In the genomic region with DNA sequence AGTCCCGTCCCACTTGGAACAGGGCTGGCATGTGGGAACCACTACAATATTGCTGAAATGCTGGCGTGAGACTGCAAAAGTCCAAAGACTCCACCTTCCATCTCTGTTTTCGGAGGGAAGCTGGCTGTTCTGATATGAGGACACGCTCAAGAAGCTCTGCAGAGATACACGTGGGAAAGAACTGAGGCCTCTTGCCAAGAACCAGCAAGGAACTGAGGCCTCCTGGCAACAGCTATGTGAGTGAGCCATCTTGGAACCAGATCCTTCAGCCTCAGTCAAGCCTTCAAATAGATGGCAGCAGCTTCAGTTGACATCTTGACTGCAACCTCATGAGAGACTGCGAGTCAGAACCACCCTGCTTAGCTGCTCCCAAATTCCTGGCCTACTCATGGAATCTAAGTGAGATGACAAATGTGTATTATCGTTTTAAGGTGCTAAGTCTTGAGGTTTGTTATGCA, we compare ENCODE assay signal across 1 cellular context.
TF ChIP-seq lines count a peak whose summit lies in the region.

No MANE protein-coding gene starts in this region.

TF ChIP-seq in K562, 482 proteins besides CTCF, POLR2A, EP300 and RAD21 (continued from another document and continues in another):
- TF ChIP-seq ATF3 (IDR thresholded peaks at IDR 0.05) (no peak), ATF3 (CRISPR knock-in tag; conservative IDR thresholded peaks at IDR 0.05) (no peak), CEBPB (tag; IDR thresholded peaks at IDR 0.05) (peak; percentile 56; the same call in 1 of the 2 replicates), ATF2 (CRISPR knock-in tag; IDR thresholded peaks at IDR 0.05) (no peak), RFX1 (IDR thresholded peaks at IDR 0.05) (peak; percentile 24; the same call in 1 of the 2 replicates), TCF3 (CRISPR knock-in tag; IDR thresholded peaks at IDR 0.05) (peak; percentile 89), ZNF232 (CRISPR knock-in tag; IDR thresholded peaks at IDR 0.05) (no peak), CBX3 (IDR thresholded peaks at IDR 0.05; ENCODE audit: borderline replicate concordance in 1 of 2, low read length in 2 of 2) (0 out of 3 replicates have a peak, but pooled peaks of 1 of the 2 experiments have one; percentile 25), PTTG1 (tag; IDR thresholded peaks at IDR 0.05; ENCODE audit: low read depth) (0 out of 2 replicates have a peak, but pooled peaks have one; percentile 11), MXI1 (IDR thresholded peaks at IDR 0.05; ENCODE audit: low read depth, low read length) (0 out of 2 replicates have a peak, but pooled peaks have one; percentile 38), SP1 (CRISPR knock-in tag; IDR thresholded peaks at IDR 0.05) (no peak), NR2C2 (CRISPR knock-in tag; IDR thresholded peaks at IDR 0.05) (no peak), NR2C2 (tag; IDR thresholded peaks at IDR 0.05) (peak; percentile 48; the same call in 1 of the 2 replicates), MEF2A (IDR thresholded peaks at IDR 0.05; ENCODE audit: control insufficient read depth, low read depth, low read length) (no peak), MLX (CRISPR knock-in tag; conservative IDR thresholded peaks at IDR 0.05) (no peak), NFRKB (IDR thresholded peaks at IDR 0.05; ENCODE audit: low read depth) (peak; percentile 73; the same call in 1 of the 2 replicates), MAFK (IDR thresholded peaks at IDR 0.05; ENCODE audit: low read length) (peak; percentile 16; the same call in 1 of the 2 replicates), NFIX (CRISPR knock-in tag; IDR thresholded peaks at IDR 0.05; ENCODE audit: low read depth) (no peak), E4F1 (CRISPR knock-in tag; IDR thresholded peaks at IDR 0.05; ENCODE audit: borderline replicate concordance) (no peak), RBM15 (IDR thresholded peaks at IDR 0.05; ENCODE audit: insufficient read depth, low read length) (no peak), NCOA2 (IDR thresholded peaks at IDR 0.05; ENCODE audit: partially characterized antibody in 2 of 2) (no peak), XRCC3 (IDR thresholded peaks at IDR 0.05) (no peak), SMAD1 (IDR thresholded peaks at IDR 0.05; ENCODE audit: low read depth, low read length, partially characterized antibody) (no peak), ARID3A (IDR thresholded peaks at IDR 0.05; ENCODE audit: borderline replicate concordance, low read depth, low read length) (no peak), HMG20A (CRISPR knock-in tag; conservative IDR thresholded peaks at IDR 0.05) (no peak), ZNF445 (CRISPR knock-in tag; IDR thresholded peaks at IDR 0.05; ENCODE audit: low read depth) (no peak)
- TF ChIP-seq, protein P1, sequence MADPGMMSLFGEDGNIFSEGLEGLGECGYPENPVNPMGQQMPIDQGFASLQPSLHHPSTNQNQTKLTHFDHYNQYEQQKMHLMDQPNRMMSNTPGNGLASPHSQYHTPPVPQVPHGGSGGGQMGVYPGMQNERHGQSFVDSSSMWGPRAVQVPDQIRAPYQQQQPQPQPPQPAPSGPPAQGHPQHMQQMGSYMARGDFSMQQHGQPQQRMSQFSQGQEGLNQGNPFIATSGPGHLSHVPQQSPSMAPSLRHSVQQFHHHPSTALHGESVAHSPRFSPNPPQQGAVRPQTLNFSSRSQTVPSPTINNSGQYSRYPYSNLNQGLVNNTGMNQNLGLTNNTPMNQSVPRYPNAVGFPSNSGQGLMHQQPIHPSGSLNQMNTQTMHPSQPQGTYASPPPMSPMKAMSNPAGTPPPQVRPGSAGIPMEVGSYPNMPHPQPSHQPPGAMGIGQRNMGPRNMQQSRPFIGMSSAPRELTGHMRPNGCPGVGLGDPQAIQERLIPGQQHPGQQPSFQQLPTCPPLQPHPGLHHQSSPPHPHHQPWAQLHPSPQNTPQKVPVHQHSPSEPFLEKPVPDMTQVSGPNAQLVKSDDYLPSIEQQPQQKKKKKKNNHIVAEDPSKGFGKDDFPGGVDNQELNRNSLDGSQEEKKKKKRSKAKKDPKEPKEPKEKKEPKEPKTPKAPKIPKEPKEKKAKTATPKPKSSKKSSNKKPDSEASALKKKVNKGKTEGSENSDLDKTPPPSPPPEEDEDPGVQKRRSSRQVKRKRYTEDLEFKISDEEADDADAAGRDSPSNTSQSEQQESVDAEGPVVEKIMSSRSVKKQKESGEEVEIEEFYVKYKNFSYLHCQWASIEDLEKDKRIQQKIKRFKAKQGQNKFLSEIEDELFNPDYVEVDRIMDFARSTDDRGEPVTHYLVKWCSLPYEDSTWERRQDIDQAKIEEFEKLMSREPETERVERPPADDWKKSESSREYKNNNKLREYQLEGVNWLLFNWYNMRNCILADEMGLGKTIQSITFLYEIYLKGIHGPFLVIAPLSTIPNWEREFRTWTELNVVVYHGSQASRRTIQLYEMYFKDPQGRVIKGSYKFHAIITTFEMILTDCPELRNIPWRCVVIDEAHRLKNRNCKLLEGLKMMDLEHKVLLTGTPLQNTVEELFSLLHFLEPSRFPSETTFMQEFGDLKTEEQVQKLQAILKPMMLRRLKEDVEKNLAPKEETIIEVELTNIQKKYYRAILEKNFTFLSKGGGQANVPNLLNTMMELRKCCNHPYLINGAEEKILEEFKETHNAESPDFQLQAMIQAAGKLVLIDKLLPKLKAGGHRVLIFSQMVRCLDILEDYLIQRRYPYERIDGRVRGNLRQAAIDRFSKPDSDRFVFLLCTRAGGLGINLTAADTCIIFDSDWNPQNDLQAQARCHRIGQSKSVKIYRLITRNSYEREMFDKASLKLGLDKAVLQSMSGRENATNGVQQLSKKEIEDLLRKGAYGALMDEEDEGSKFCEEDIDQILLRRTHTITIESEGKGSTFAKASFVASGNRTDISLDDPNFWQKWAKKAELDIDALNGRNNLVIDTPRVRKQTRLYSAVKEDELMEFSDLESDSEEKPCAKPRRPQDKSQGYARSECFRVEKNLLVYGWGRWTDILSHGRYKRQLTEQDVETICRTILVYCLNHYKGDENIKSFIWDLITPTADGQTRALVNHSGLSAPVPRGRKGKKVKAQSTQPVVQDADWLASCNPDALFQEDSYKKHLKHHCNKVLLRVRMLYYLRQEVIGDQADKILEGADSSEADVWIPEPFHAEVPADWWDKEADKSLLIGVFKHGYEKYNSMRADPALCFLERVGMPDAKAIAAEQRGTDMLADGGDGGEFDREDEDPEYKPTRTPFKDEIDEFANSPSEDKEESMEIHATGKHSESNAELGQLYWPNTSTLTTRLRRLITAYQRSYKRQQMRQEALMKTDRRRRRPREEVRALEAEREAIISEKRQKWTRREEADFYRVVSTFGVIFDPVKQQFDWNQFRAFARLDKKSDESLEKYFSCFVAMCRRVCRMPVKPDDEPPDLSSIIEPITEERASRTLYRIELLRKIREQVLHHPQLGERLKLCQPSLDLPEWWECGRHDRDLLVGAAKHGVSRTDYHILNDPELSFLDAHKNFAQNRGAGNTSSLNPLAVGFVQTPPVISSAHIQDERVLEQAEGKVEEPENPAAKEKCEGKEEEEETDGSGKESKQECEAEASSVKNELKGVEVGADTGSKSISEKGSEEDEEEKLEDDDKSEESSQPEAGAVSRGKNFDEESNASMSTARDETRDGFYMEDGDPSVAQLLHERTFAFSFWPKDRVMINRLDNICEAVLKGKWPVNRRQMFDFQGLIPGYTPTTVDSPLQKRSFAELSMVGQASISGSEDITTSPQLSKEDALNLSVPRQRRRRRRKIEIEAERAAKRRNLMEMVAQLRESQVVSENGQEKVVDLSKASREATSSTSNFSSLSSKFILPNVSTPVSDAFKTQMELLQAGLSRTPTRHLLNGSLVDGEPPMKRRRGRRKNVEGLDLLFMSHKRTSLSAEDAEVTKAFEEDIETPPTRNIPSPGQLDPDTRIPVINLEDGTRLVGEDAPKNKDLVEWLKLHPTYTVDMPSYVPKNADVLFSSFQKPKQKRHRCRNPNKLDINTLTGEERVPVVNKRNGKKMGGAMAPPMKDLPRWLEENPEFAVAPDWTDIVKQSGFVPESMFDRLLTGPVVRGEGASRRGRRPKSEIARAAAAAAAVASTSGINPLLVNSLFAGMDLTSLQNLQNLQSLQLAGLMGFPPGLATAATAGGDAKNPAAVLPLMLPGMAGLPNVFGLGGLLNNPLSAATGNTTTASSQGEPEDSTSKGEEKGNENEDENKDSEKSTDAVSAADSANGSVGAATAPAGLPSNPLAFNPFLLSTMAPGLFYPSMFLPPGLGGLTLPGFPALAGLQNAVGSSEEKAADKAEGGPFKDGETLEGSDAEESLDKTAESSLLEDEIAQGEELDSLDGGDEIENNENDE (IDR thresholded peaks at IDR 0.05; ENCODE audit: low read depth, low read length) = no peak
- TF ChIP-seq, protein P2, sequence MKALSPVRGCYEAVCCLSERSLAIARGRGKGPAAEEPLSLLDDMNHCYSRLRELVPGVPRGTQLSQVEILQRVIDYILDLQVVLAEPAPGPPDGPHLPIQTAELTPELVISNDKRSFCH (CRISPR knock-in tag; IDR thresholded peaks at IDR 0.05) = no peak
- TF ChIP-seq, protein P2 (tag; IDR thresholded peaks at IDR 0.05) = peak; percentile 67
- TF ChIP-seq, protein P3, sequence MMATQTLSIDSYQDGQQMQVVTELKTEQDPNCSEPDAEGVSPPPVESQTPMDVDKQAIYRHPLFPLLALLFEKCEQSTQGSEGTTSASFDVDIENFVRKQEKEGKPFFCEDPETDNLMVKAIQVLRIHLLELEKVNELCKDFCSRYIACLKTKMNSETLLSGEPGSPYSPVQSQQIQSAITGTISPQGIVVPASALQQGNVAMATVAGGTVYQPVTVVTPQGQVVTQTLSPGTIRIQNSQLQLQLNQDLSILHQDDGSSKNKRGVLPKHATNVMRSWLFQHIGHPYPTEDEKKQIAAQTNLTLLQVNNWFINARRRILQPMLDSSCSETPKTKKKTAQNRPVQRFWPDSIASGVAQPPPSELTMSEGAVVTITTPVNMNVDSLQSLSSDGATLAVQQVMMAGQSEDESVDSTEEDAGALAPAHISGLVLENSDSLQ (IDR thresholded peaks at IDR 0.05) = no peak
- TF ChIP-seq, protein P4, sequence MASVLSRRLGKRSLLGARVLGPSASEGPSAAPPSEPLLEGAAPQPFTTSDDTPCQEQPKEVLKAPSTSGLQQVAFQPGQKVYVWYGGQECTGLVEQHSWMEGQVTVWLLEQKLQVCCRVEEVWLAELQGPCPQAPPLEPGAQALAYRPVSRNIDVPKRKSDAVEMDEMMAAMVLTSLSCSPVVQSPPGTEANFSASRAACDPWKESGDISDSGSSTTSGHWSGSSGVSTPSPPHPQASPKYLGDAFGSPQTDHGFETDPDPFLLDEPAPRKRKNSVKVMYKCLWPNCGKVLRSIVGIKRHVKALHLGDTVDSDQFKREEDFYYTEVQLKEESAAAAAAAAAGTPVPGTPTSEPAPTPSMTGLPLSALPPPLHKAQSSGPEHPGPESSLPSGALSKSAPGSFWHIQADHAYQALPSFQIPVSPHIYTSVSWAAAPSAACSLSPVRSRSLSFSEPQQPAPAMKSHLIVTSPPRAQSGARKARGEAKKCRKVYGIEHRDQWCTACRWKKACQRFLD (CRISPR knock-in tag; IDR thresholded peaks at IDR 0.05) = peak; percentile 67; the same call in 1 of the 2 replicates
- TF ChIP-seq, protein P5, sequence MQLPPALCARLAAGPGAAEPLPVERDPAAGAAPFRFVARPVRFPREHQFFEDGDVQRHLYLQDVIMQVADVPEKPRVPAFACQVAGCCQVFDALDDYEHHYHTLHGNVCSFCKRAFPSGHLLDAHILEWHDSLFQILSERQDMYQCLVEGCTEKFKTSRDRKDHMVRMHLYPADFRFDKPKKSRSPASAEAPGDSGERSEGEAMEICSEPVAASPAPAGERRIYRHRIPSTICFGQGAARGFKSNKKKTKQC (CRISPR knock-in tag; IDR thresholded peaks at IDR 0.05) = no peak
